In the genomic region with DNA sequence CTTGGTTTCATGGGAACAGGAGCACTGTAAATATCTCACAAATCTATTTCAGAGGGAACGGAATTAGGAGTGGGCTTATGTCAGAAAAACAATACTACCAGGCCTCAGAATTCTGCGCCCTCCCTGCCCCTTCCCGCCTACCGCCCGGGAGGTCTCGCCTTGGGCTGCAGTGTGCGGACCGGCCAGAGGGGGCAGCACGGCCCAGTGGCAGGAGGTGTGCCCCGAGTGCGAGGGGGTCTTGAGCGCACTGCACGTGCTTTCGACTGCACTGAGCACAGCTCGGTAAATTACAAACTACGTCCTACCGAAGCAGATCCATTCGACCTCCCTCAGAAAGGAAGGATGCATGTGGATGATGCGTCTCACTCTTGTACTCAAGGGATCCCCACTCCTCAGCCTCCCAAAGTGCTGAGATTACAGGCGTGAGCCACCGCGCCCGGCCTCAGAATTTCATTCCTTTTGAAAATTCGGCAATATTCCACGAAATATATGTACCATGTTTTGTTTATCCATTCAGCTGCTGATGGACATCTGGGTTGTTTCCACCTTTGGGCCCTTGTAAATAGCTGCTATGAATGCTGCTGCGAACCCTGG, we compare ENCODE assay signal across 10 cellular contexts.
DNase-seq lines count a peak whose midpoint lies in the region; ATAC-seq, FAIRE-seq and TF ChIP-seq lines count a peak whose summit lies in the region.
"Had no signal": no experiment of that assay in that cellular context is flagged by ENCODE, and none has a peak within 500 bp of the region (broad histone marks: within the 10 kb centered on the region; RNA-seq: fewer than 3 reads in every experiment).

No MANE protein-coding gene starts in this region.

- H3K23ac ChIP-seq in mesendoderm (ENCODE audit: low read length) = no peak overlapping the region

- H3K18ac ChIP-seq in mesendoderm (ENCODE audit: low read length) = no peak overlapping the region

- no peaks in the 10 kb centered on the region for H3K9me1 ChIP-seq in K562 (ENCODE audit: control insufficient read depth, insufficient read depth, low read length)

- ATAC-seq in K562 = peak; percentile 80; the same call in 2 of the 3 replicates
- no peak for ATAC-seq in HG02571 (IDR thresholded peaks at IDR 0.05; ENCODE audit: unreplicated experiment)
- no peak for ATAC-seq in HG02885 (IDR thresholded peaks at IDR 0.05; ENCODE audit: poor library complexity, unreplicated experiment)
- ATAC-seq in GM18519 (IDR thresholded peaks at IDR 0.05; ENCODE audit: low FRiP score, unreplicated experiment) = no peak

- no peak overlapping the region for H3K4ac ChIP-seq in mesendoderm (ENCODE audit: low read depth, low read length)

- no peak for TF ChIP-seq RAD21 in K562 (CRISPR knock-in tag; conservative IDR thresholded peaks at IDR 0.05 in 1 of 2, IDR thresholded peaks at IDR 0.05 in 1 of 2)

- H3K4me2 ChIP-seq in GM23248 (ENCODE audit: unreplicated experiment) = no peak overlapping the region
- H3K4me2 ChIP-seq in K562 (ENCODE audit: insufficient read depth, low read length) = no peak overlapping the region
- H3K4me2 ChIP-seq in mesendoderm (ENCODE audit: low read length) = no peak overlapping the region

- POLR2A ChIA-PET in K562 (lab: Yijun Ruan, JAX) = interaction anchor here (0.7 kb wide), 1 partner anchor 211 kb away, joined by 3 read pairs; no protein-coding TSS in a partner anchor

- H3K79me2 ChIP-seq in GM23248 (ENCODE audit: insufficient read depth) (no peaks in the 10 kb centered on the region), K562 (ENCODE audit: control insufficient read depth, insufficient read depth, low read length) (no peaks in the 10 kb centered on the region), mesendoderm (ENCODE audit: control insufficient read depth, insufficient read depth, low read length) (no peaks in the 10 kb centered on the region)

- no peak for TF ChIP-seq POLR2A in K562 (conservative IDR thresholded peaks at IDR 0.05)

- no peak for FAIRE-seq in K562 (lab: Jason Lieb, UNC)
- FAIRE-seq: HTR-8/SVneo had no signal

- peak; percentile 34 to 58 (median 35); a peak in 5 of 6 replicates for TF ChIP-seq CTCF in K562 (IDR thresholded peaks at IDR 0.05 in 2 of 3, conservative IDR thresholded peaks at IDR 0.05 in 1 of 3; ENCODE audit: insufficient read depth in 2 of 3, low read depth in 1 of 3, low read length in 3 of 3)

- H2BK120ac ChIP-seq in mesendoderm (ENCODE audit: low read depth, low read length) = no peak overlapping the region

- H3F3A ChIP-seq in GM23248 (ENCODE audit: insufficient read depth) = no peaks in the 10 kb centered on the region

- H4K8ac ChIP-seq in mesendoderm (ENCODE audit: low read depth, low read length) = no peak overlapping the region

- no peak overlapping the region for H2AFZ ChIP-seq in GM23248
- H2AFZ ChIP-seq in K562 (ENCODE audit: low read depth, low read length) = no peak overlapping the region

- H2AK5ac ChIP-seq in mesendoderm (ENCODE audit: low read length) = no peak overlapping the region

- H3K27ac ChIP-seq in GM23248 = no peak overlapping the region
- H3K27ac ChIP-seq in K562 (ENCODE audit: extremely low read depth, low read depth, low read length) = no peak overlapping the region
- no peak overlapping the region for H3K27ac ChIP-seq in mesendoderm (ENCODE audit: low read depth, low read length)
- H3K27ac ChIP-seq: neutrophil had no signal

- no peak overlapping the region for H4K5ac ChIP-seq in mesendoderm (ENCODE audit: low read length)

- 72 to 75% methylated on average over 26 of the region's 26 CpGs for WGBS in GM23248 (ENCODE audit: low coverage in 1 of 2, low lambda C conversion rate in 2 of 2, missing lambda C conversion rate in 2 of 2), 2 experiments
- WGBS in K562 (ENCODE audit: insufficient coverage, low coverage, missing lambda C conversion rate) = 20% methylated on average over 18 of the region's 26 CpGs
- no CpG with 5 or more reads among the region's 26 CpGs for WGBS in mesendoderm (ENCODE audit: extremely low coverage, insufficient coverage, low lambda C conversion rate)

- H3K36me3 ChIP-seq in GM23248 (ENCODE audit: low read depth) (no peaks in the 10 kb centered on the region), K562 (ENCODE audit: control insufficient read depth, insufficient read depth, low read length) (no peaks in the 10 kb centered on the region), mesendoderm (ENCODE audit: control insufficient read depth, insufficient read depth, low read length) (no peaks in the 10 kb centered on the region)
- H3K36me3 ChIP-seq: neutrophil had no signal

- no peak overlapping the region for H2BK15ac ChIP-seq in mesendoderm (replicated peaks; ENCODE audit: low read depth)

- H3K56ac ChIP-seq in mesendoderm (ENCODE audit: low read length) = no peak overlapping the region

- no peaks in the 10 kb centered on the region for H4K20me1 ChIP-seq in GM23248 (ENCODE audit: insufficient read depth)
- H4K20me1 ChIP-seq in K562 (replicated peaks; ENCODE audit: control insufficient read depth, insufficient read depth, low read length) = no peaks in the 10 kb centered on the region

- H2BK5ac ChIP-seq in mesendoderm (ENCODE audit: low read length) = no peak overlapping the region

- no peak overlapping the region for H3K9ac ChIP-seq in GM23248
- no peak overlapping the region for H3K9ac ChIP-seq in K562 (ENCODE audit: insufficient read depth in 1 of 2, low read depth in 2 of 2, low read length in 2 of 2)
- H3K9ac ChIP-seq in mesendoderm (ENCODE audit: low read length) = no peak overlapping the region

- H3K9me3 ChIP-seq in GM23248 (ENCODE audit: low read depth) (no peaks in the 10 kb centered on the region), K562 (replicated peaks; ENCODE audit: control insufficient read depth, insufficient read depth, low read depth, low read length) (no peaks in the 10 kb centered on the region)
- H3K9me3 ChIP-seq: neutrophil had no signal

- no peaks in the 10 kb centered on the region for H3K79me1 ChIP-seq in mesendoderm (ENCODE audit: low read length)

- DNase-seq in D341Med (ENCODE audit: low spot score) = peak; percentile 72
- DNase-seq in GM23248 = peak; percentile 4
- DNase-seq in K562 (ENCODE audit: extremely low read depth in 1 of 4, low spot score in 3 of 4) = peak; percentile 12 to 41 (median 28)
- peak; percentile 52 for DNase-seq in mesendoderm
- DNase-seq: NCI-H510A treated with DMSO at 0.1 percent for 48 hours had no signal

- no peak overlapping the region for H3K4me3 ChIP-seq in GM23248
- no peak overlapping the region for H3K4me3 ChIP-seq in K562
- no peak overlapping the region for H3K4me3 ChIP-seq in mesendoderm (ENCODE audit: low read length)

- peaks cover 18% of the 10 kb centered on the region; the same call in 1 of the 2 replicates for H3K27me3 ChIP-seq in GM23248 (replicated peaks; ENCODE audit: insufficient read depth)
- H3K27me3 ChIP-seq in K562 (ENCODE audit: control insufficient read depth in 2 of 2, insufficient read depth in 2 of 2, low read length in 2 of 2) = peaks cover 0 to 28% of the 10 kb centered on the region in 2 experiments; a peak in 3 of 5 replicates
- no peaks in the 10 kb centered on the region for H3K27me3 ChIP-seq in mesendoderm (ENCODE audit: insufficient read depth, low read length, poor library complexity)
- H3K27me3 ChIP-seq: neutrophil had no signal

- in situ Hi-C loops in GM23248 (cut with MboI) (loop anchor here (25.0 kb wide), 1 partner anchor 815 kb away; no protein-coding TSS in a partner anchor), K562 (cut with MboI) (loop anchor here (25.0 kb wide), 1 partner anchor 815 kb away; no protein-coding TSS in a partner anchor)

- intact Hi-C loops in K562 (cut with micrococcal nuclease) = loop anchor here (10.0 kb wide), 3 partner anchors 102 to 552 kb away; no protein-coding TSS in a partner anchor

- no peak for TF ChIP-seq EP300 in K562 (IDR thresholded peaks at IDR 0.05; ENCODE audit: low read length)

- H3K9me2 ChIP-seq in GM23248 (ENCODE audit: insufficient read depth) = no peaks in the 10 kb centered on the region

- CTCF ChIA-PET in K562 (lab: Yijun Ruan, JAX; ENCODE audit: low intra/inter-chr PET ratio) = no interaction called here

- H3K4me1 ChIP-seq in GM23248 (ENCODE audit: insufficient read depth) = no peaks in the 10 kb centered on the region
- peaks cover 0 to 3% of the 10 kb centered on the region in 2 experiments; a peak in 1 of 5 replicates for H3K4me1 ChIP-seq in K562 (replicated peaks in 1 of 2; ENCODE audit: control insufficient read depth in 2 of 2, insufficient read depth in 2 of 2, low read length in 2 of 2)
- H3K4me1 ChIP-seq in mesendoderm (ENCODE audit: control insufficient read depth, low read depth, low read length) = no peaks in the 10 kb centered on the region

- BruUV-seq in K562 (replicated peaks; lab: Mats Ljungman, UMichigan) = no TSS peak

TF ChIP-seq in K562, 482 proteins besides CTCF, POLR2A, EP300 and RAD21:
- no peak for TF ChIP-seq TCF7L2 (IDR thresholded peaks at IDR 0.05; ENCODE audit: low read depth, low read length)
- TF ChIP-seq, protein P1, sequence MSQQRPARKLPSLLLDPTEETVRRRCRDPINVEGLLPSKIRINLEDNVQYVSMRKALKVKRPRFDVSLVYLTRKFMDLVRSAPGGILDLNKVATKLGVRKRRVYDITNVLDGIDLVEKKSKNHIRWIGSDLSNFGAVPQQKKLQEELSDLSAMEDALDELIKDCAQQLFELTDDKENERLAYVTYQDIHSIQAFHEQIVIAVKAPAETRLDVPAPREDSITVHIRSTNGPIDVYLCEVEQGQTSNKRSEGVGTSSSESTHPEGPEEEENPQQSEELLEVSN (IDR thresholded peaks at IDR 0.05; ENCODE audit: borderline replicate concordance in 1 of 2, extremely low read depth in 1 of 2, insufficient read depth in 1 of 2, insufficient read length in 1 of 2, low read depth in 1 of 2, low read length in 1 of 2, poor library complexity in 1 of 2, severe bottlenecking in 1 of 2) = peak in 1 of 2 experiments; percentile 30

Comparison
In these comparisons a context has a peak if more than half of its experiments do, and no peak if none do; other contexts are left out.
1. DNase-seq: peak in every context shown above with its lines; median percentile 72 in D341Med; 52 in mesendoderm; 28 in K562; 4 in GM23248.